ENCODE assay signal across 8 cellular contexts in genomic region chr17:38729886-38730525, GRCh38. TPM values are rescaled to one million over a fixed set of nuclear protein-coding genes. Genes with fewer than 3 reads are reported as not detected.
DNase-seq lines count a peak whose midpoint lies in the region; ATAC-seq and TF ChIP-seq lines count a peak whose summit lies in the region.

TSS of gene CISD3 (plus strand) at chr17:38730341. CDS start at chr17:38730359, 18 bp downstream.

- H3K9me3 Mint-ChIP-seq in activated B cell treated with CpG ODN at 0.5 μM for 24 hours: no peaks in the 10 kb centered on the region

- peaks cover 1% of the 10 kb centered on the region for H3K36me3 ChIP-seq in kidney epithelial cell (ENCODE audit: control insufficient read depth, insufficient read depth, low read length)

- CTCF ChIA-PET in activated B cell treated with CpG ODN at 0.5 μM for 24 hours (lab: Charles Lee): interaction anchor here (0.7 to 3.4 kb wide), 5 partner anchors 20 to 61 kb away, joined by 3 to 22 read pairs (median 4); partner anchors contain the start of gene EPOP

- POLR2A ChIA-PET in activated B cell treated with CpG ODN at 0.5 μM for 24 hours (lab: Charles Lee): interaction anchor here (0.6 to 3.6 kb wide), 8 partner anchors 16 to 171 kb away, joined by 3 to 73 read pairs (median 9); partner anchors contain the start of genes MLLT6 and RPL23

- H3K4me3 ChIP-seq in cardiac fibroblast (replicated peaks in 1 of 2; ENCODE audit: low read depth in 2 of 2, low read length in 2 of 2) (peak within 1 kb of the TSS; percentile 57 to 77), kidney epithelial cell (ENCODE audit: low read depth, low read length) (peak within 1 kb of the TSS; percentile 53)

- no peaks in the 10 kb centered on the region for H3K27me3 ChIP-seq in kidney epithelial cell (ENCODE audit: control insufficient read depth, insufficient read depth, low read length)

- TF ChIP-seq CTCF in activated B cell treated with CpG ODN at 0.5 μM for 24 hours (IDR thresholded peaks at IDR 0.05) (no peak), cardiac fibroblast (IDR thresholded peaks at IDR 0.05; ENCODE audit: low read depth, low read length) (no peak), kidney epithelial cell (IDR thresholded peaks at IDR 0.05; ENCODE audit: insufficient read depth, low read length, poor library complexity, severe bottlenecking) (no peak)

- H3K36me3 Mint-ChIP-seq in activated B cell treated with CpG ODN at 0.5 μM for 24 hours (ENCODE audit: low read depth): peaks cover 10% of the 10 kb centered on the region

- intact Hi-C loops in activated B cell treated with CpG ODN at 0.5 μM for 24 hours (cut with micrococcal nuclease): loop anchor here (1.0 kb wide), 4 partner anchors 22 to 171 kb away; partner anchors contain the start of gene PSMB3

- H3K27me3 Mint-ChIP-seq in activated B cell treated with CpG ODN at 0.5 μM for 24 hours: no peaks in the 10 kb centered on the region

- H3K4me3 Mint-ChIP-seq in activated B cell treated with CpG ODN at 0.5 μM for 24 hours: peak within 1 kb of the TSS; percentile 82

- H3K4me1 Mint-ChIP-seq in activated B cell treated with CpG ODN at 0.5 μM for 24 hours: peaks cover 58% of the 10 kb centered on the region

- DNase-seq in NK-92 treated with Interleukin-12 subunit alpha and Interleukin-12 subunit beta, amount 100 ng/mL, for 24 hours (lab: John Stamatoyannopoulos, UW): peak; percentile 72
- DNase-seq in NK-92 (lab: John Stamatoyannopoulos, UW; ENCODE audit: unreplicated experiment) (no peak), NCI-H2171 treated with DMSO at 0.1 percent for 48 hours (lab: John Stamatoyannopoulos, UW) (peak; percentile 81), activated B cell treated with CpG ODN at 0.5 μM for 24 hours (peak; percentile 91), cardiac fibroblast (ENCODE audit: low read depth in 2 of 2) (peak; percentile 74 to 90), kidney epithelial cell (ENCODE audit: low read depth) (no peak)
- DNase-seq in stimulated activated CD4-positive, alpha-beta T cell treated with anti-CD3 and anti-CD28 coated beads, Interleukin-15, amount 100 ng/mL, for 24 hours: peak; percentile 91

- peak within 1 kb of the TSS; percentile 79 for H3K27ac Mint-ChIP-seq in activated B cell treated with CpG ODN at 0.5 μM for 24 hours

- peak; percentile 79 for ATAC-seq in HG02970 (IDR thresholded peaks at IDR 0.05; ENCODE audit: low FRiP score, unreplicated experiment)
- ATAC-seq in activated B cell treated with CpG ODN at 0.5 μM for 24 hours (ENCODE audit: low read depth): peak; percentile 91

RNA-seq across cellular contexts. Expression of gene CISD3, which starts in this region (rescaled TPM):
- total RNA-seq in activated B cell treated with CpG ODN at 0.5 μM for 24 hours (11.2 and 12.1 TPM in 2 replicates), kidney epithelial cell (3.4 and 4.1 TPM in 2 replicates)

Comparison
In these comparisons a context has a peak if more than half of its experiments do, and no peak if none do; other contexts are left out.
1. DNase-seq: peak in NK-92 treated with Interleukin-12 subunit alpha and Interleukin-12 subunit beta, amount 100 ng/mL, for 24 hours (single experiment), NCI-H2171 treated with DMSO at 0.1 percent for 48 hours (single experiment), activated B cell treated with CpG ODN at 0.5 μM for 24 hours (single experiment), cardiac fibroblast (2 of 2) and stimulated activated CD4-positive, alpha-beta T cell treated with anti-CD3 and anti-CD28 coated beads, Interleukin-15, amount 100 ng/mL, for 24 hours (single experiment); none in NK-92 (single experiment) and kidney epithelial cell (single experiment).